Comparison of ENCODE assay signal across 1 cellular context in genomic region chr4:87422104-87423052, GRCh38.
TF ChIP-seq lines count a peak whose summit lies in the region.

A gene with protein sequence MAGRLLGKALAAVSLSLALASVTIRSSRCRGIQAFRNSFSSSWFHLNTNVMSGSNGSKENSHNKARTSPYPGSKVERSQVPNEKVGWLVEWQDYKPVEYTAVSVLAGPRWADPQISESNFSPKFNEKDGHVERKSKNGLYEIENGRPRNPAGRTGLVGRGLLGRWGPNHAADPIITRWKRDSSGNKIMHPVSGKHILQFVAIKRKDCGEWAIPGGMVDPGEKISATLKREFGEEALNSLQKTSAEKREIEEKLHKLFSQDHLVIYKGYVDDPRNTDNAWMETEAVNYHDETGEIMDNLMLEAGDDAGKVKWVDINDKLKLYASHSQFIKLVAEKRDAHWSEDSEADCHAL (plus strand): TSS chr4:87422573. CDS start chr4:87422906, 333 bp downstream.

TF ChIP-seq in WTC11, 78 proteins besides CTCF, POLR2A, EP300 and RAD21 (continued from another document and continues in another):
- TF ChIP-seq CDX4 (CRISPR knock-in tag; IDR thresholded peaks at IDR 0.05; ENCODE audit: borderline replicate concordance) (no peak), FOXP4 (CRISPR knock-in tag; IDR thresholded peaks at IDR 0.05) (no peak), FOXJ3 (CRISPR knock-in tag; IDR thresholded peaks at IDR 0.05; ENCODE audit: borderline replicate concordance) (no peak), GTF2I (CRISPR knock-in tag; conservative IDR thresholded peaks at IDR 0.05) (no peak), ZNF425 (CRISPR knock-in tag; conservative IDR thresholded peaks at IDR 0.05) (no peak), SOX15 (CRISPR knock-in tag; IDR thresholded peaks at IDR 0.05) (no peak), GRHL2 (CRISPR knock-in tag; IDR thresholded peaks at IDR 0.05; ENCODE audit: insufficient replicate concordance, severe bottlenecking) (no peak), E2F5 (CRISPR knock-in tag; IDR thresholded peaks at IDR 0.05) (peak; percentile 52; the same call in 1 of the 2 replicates), CBFB (CRISPR knock-in tag; IDR thresholded peaks at IDR 0.05; ENCODE audit: low read depth) (no peak), USF2 (CRISPR knock-in tag; IDR thresholded peaks at IDR 0.05) (peak; percentile 91), JAZF1 (CRISPR knock-in tag; IDR thresholded peaks at IDR 0.05) (no peak), ATF3 (CRISPR knock-in tag; conservative IDR thresholded peaks at IDR 0.05) (no peak), NR1H2 (CRISPR knock-in tag; IDR thresholded peaks at IDR 0.05) (no peak), ZBTB21 (CRISPR knock-in tag; IDR thresholded peaks at IDR 0.05; ENCODE audit: borderline replicate concordance) (peak; percentile 87; the same call in 1 of the 2 replicates), USF1 (CRISPR knock-in tag; IDR thresholded peaks at IDR 0.05) (peak; percentile 92), AR (CRISPR knock-in tag; IDR thresholded peaks at IDR 0.05) (no peak), FOXP1 (CRISPR knock-in tag; IDR thresholded peaks at IDR 0.05; ENCODE audit: borderline replicate concordance) (peak; percentile 66; the same call in 1 of the 2 replicates), GABPB1 (CRISPR knock-in tag; IDR thresholded peaks at IDR 0.05) (peak; percentile 35; the same call in 1 of the 2 replicates), ZNF138 (CRISPR knock-in tag; conservative IDR thresholded peaks at IDR 0.05) (0 out of 2 replicates have a peak, but pooled peaks have one; percentile 63), ETV6 (CRISPR knock-in tag; IDR thresholded peaks at IDR 0.05) (peak; percentile 83; the same call in 1 of the 2 replicates), ESRRA (CRISPR knock-in tag; IDR thresholded peaks at IDR 0.05; ENCODE audit: borderline replicate concordance) (no peak), NFE2L1 (CRISPR knock-in tag; IDR thresholded peaks at IDR 0.05) (no peak; the same call in 1 of the 2 replicates), E2F1 (CRISPR knock-in tag; IDR thresholded peaks at IDR 0.05) (no peak; the same call in 1 of the 2 replicates), ZNF671 (CRISPR knock-in tag; IDR thresholded peaks at IDR 0.05) (no peak), CREB1 (CRISPR knock-in tag; IDR thresholded peaks at IDR 0.05) (no peak), TEAD1 (CRISPR knock-in tag; IDR thresholded peaks at IDR 0.05) (peak; percentile 95; the same call in 1 of the 2 replicates), ELF4 (CRISPR knock-in tag; IDR thresholded peaks at IDR 0.05; ENCODE audit: low read depth) (no peak), OVOL2 (CRISPR knock-in tag; IDR thresholded peaks at IDR 0.05; ENCODE audit: borderline replicate concordance) (no peak)
- TF ChIP-seq, protein P1, sequence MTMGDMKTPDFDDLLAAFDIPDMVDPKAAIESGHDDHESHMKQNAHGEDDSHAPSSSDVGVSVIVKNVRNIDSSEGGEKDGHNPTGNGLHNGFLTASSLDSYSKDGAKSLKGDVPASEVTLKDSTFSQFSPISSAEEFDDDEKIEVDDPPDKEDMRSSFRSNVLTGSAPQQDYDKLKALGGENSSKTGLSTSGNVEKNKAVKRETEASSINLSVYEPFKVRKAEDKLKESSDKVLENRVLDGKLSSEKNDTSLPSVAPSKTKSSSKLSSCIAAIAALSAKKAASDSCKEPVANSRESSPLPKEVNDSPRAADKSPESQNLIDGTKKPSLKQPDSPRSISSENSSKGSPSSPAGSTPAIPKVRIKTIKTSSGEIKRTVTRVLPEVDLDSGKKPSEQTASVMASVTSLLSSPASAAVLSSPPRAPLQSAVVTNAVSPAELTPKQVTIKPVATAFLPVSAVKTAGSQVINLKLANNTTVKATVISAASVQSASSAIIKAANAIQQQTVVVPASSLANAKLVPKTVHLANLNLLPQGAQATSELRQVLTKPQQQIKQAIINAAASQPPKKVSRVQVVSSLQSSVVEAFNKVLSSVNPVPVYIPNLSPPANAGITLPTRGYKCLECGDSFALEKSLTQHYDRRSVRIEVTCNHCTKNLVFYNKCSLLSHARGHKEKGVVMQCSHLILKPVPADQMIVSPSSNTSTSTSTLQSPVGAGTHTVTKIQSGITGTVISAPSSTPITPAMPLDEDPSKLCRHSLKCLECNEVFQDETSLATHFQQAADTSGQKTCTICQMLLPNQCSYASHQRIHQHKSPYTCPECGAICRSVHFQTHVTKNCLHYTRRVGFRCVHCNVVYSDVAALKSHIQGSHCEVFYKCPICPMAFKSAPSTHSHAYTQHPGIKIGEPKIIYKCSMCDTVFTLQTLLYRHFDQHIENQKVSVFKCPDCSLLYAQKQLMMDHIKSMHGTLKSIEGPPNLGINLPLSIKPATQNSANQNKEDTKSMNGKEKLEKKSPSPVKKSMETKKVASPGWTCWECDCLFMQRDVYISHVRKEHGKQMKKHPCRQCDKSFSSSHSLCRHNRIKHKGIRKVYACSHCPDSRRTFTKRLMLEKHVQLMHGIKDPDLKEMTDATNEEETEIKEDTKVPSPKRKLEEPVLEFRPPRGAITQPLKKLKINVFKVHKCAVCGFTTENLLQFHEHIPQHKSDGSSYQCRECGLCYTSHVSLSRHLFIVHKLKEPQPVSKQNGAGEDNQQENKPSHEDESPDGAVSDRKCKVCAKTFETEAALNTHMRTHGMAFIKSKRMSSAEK (CRISPR knock-in tag; IDR thresholded peaks at IDR 0.05; ENCODE audit: borderline replicate concordance): no peak
- TF ChIP-seq, protein P2, sequence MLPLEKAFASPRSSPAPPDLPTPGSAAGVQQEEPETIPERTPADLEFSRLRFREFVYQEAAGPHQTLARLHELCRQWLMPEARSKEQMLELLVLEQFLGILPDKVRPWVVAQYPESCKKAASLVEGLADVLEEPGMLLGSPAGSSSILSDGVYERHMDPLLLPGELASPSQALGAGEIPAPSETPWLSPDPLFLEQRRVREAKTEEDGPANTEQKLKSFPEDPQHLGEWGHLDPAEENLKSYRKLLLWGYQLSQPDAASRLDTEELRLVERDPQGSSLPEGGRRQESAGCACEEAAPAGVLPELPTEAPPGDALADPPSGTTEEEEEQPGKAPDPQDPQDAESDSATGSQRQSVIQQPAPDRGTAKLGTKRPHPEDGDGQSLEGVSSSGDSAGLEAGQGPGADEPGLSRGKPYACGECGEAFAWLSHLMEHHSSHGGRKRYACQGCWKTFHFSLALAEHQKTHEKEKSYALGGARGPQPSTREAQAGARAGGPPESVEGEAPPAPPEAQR (CRISPR knock-in tag; IDR thresholded peaks at IDR 0.05): no peak
- TF ChIP-seq, protein P3, sequence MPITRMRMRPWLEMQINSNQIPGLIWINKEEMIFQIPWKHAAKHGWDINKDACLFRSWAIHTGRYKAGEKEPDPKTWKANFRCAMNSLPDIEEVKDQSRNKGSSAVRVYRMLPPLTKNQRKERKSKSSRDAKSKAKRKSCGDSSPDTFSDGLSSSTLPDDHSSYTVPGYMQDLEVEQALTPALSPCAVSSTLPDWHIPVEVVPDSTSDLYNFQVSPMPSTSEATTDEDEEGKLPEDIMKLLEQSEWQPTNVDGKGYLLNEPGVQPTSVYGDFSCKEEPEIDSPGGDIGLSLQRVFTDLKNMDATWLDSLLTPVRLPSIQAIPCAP (CRISPR knock-in tag; IDR thresholded peaks at IDR 0.05): 0 out of 2 replicates have a peak, but pooled peaks have one; percentile 20
- TF ChIP-seq, protein P4, sequence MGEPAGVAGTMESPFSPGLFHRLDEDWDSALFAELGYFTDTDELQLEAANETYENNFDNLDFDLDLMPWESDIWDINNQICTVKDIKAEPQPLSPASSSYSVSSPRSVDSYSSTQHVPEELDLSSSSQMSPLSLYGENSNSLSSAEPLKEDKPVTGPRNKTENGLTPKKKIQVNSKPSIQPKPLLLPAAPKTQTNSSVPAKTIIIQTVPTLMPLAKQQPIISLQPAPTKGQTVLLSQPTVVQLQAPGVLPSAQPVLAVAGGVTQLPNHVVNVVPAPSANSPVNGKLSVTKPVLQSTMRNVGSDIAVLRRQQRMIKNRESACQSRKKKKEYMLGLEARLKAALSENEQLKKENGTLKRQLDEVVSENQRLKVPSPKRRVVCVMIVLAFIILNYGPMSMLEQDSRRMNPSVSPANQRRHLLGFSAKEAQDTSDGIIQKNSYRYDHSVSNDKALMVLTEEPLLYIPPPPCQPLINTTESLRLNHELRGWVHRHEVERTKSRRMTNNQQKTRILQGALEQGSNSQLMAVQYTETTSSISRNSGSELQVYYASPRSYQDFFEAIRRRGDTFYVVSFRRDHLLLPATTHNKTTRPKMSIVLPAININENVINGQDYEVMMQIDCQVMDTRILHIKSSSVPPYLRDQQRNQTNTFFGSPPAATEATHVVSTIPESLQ (CRISPR knock-in tag; IDR thresholded peaks at IDR 0.05): no peak
